11 cellular contexts compared by ENCODE assay signal in the genomic region with DNA sequence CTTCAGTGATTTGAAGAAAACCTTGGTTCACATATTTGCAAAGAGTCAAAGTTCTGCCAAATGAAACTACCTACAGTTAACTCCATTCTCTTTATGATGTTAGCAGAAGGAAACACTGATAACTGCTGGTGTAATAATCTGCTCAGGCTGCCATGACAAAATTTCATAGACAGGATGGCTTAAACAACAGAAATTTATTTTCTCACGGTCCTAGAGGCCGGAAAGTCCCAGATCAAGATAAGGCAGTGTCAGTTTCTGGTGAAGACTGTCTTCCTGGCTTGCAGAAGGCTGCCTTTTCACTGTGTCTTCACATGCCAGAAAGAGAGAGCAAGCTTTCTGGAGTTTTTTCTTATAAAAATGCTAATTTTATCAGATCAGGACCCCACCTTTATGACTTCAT.
DNase-seq lines count a peak whose midpoint lies in the region; ATAC-seq and TF ChIP-seq lines count a peak whose summit lies in the region.
"Had no signal": no experiment of that assay in that cellular context is flagged by ENCODE, and none has a peak within 500 bp of the region (broad histone marks: within the 10 kb centered on the region; RNA-seq: fewer than 3 reads in every experiment).

No MANE protein-coding gene starts in this region.

- H3K9me3 Mint-ChIP-seq in activated naive CD4-positive, alpha-beta T cell treated with anti-CD3 and anti-CD28 coated beads, Interleukin-2, amount 10 ng/mL, durations not matched to agents 7 days and 5 days, result peaks cover 15% of the 10 kb centered on the region

- no peak overlapping the region for H3K27ac Mint-ChIP-seq in activated naive CD4-positive, alpha-beta T cell treated with anti-CD3 and anti-CD28 coated beads, Interleukin-2, amount 10 ng/mL, durations not matched to agents 7 days and 5 days

- DNase-seq in GM13976 (ENCODE audit: low spot score), result peak; percentile 10
- DNase-seq in activated naive CD4-positive, alpha-beta T cell treated with anti-CD3 and anti-CD28 coated beads, Interleukin-2, amount 10 ng/mL, durations not matched to agents 7 days and 5 days, result peak; percentile 29
- no peak for DNase-seq in NCI-H2171 treated with DMSO at 0.1 percent for 48 hours (lab: John Stamatoyannopoulos, UW)
- no peak for DNase-seq in esophagus squamous epithelium (lab: John Stamatoyannopoulos, UW)
- no peak for DNase-seq in NCI-H69 (lab: John Stamatoyannopoulos, UW)
- DNase-seq: NK-92 treated with Interleukin-12 subunit alpha and Interleukin-12 subunit beta, amount 100 ng/mL, for 24 hours; upper lobe of left lung had no signal

- ATAC-seq in GM21360 (IDR thresholded peaks at IDR 0.05; ENCODE audit: unreplicated experiment) (peak; percentile 82), HG03378 (IDR thresholded peaks at IDR 0.05; ENCODE audit: unreplicated experiment) (peak; percentile 59), GM19467 (IDR thresholded peaks at IDR 0.05; ENCODE audit: unreplicated experiment) (no peak)

- intact Hi-C loops in esophagus squamous epithelium (cut with DNase I), result no loop called here

- in situ Hi-C loops in GM13976 (cut with MboI; ENCODE audit: low sequenced_read_pairs, unreplicated experiment), result no loop called here

- H3K27me3 ChIP-seq in esophagus squamous epithelium, result no peaks in the 10 kb centered on the region
- H3K27me3 ChIP-seq: upper lobe of left lung had no signal

- 22 to 44% methylated on average over 2 of the region's 2 CpGs for WGBS in esophagus squamous epithelium, 2 donors

- H3K4me1 Mint-ChIP-seq in activated naive CD4-positive, alpha-beta T cell treated with anti-CD3 and anti-CD28 coated beads, Interleukin-2, amount 10 ng/mL, durations not matched to agents 7 days and 5 days, result peaks cover 14% of the 10 kb centered on the region

- TF ChIP-seq CTCF in GM13976 (IDR thresholded peaks at IDR 0.05; ENCODE audit: borderline replicate concordance, control extremely low read depth, extremely low read depth, insufficient read depth, missing control alignments) (no peak), esophagus squamous epithelium (IDR thresholded peaks at IDR 0.05) (no peak)

- peaks cover 5% of the 10 kb centered on the region for H3K36me3 Mint-ChIP-seq in activated naive CD4-positive, alpha-beta T cell treated with anti-CD3 and anti-CD28 coated beads, Interleukin-2, amount 10 ng/mL, durations not matched to agents 7 days and 5 days

- H3K4me1 ChIP-seq in esophagus squamous epithelium, result no peaks in the 10 kb centered on the region

- H3K27me3 Mint-ChIP-seq in activated naive CD4-positive, alpha-beta T cell treated with anti-CD3 and anti-CD28 coated beads, Interleukin-2, amount 10 ng/mL, durations not matched to agents 7 days and 5 days, result no peaks in the 10 kb centered on the region

- no peak overlapping the region for H3K27ac ChIP-seq in esophagus squamous epithelium
- H3K27ac ChIP-seq: upper lobe of left lung had no signal

- H3K9me3 ChIP-seq in esophagus squamous epithelium, result no peaks in the 10 kb centered on the region
- H3K9me3 ChIP-seq: upper lobe of left lung had no signal

- no peak overlapping the region for H3K4me3 ChIP-seq in esophagus squamous epithelium
- H3K4me3 ChIP-seq: lung, upper lobe of left lung had no signal

- no peak for TF ChIP-seq POLR2A in esophagus squamous epithelium (IDR thresholded peaks at IDR 0.05)

- CTCF ChIA-PET in activated naive CD4-positive, alpha-beta T cell treated with anti-CD3 and anti-CD28 coated beads, Interleukin-2, amount 10 ng/mL, durations not matched to agents 7 days and 5 days (lab: Charles Lee), result no interaction called here

- H3K4me3 Mint-ChIP-seq in activated naive CD4-positive, alpha-beta T cell treated with anti-CD3 and anti-CD28 coated beads, Interleukin-2, amount 10 ng/mL, durations not matched to agents 7 days and 5 days, result no peak overlapping the region

- H3K36me3 ChIP-seq in esophagus squamous epithelium, result no peaks in the 10 kb centered on the region
- H3K36me3 ChIP-seq: upper lobe of left lung had no signal

Comparison
In these comparisons a context has a peak if more than half of its experiments do, and no peak if none do; other contexts are left out.
1. DNase-seq: peak in GM13976 (single experiment) and activated naive CD4-positive, alpha-beta T cell treated with anti-CD3 and anti-CD28 coated beads, Interleukin-2, amount 10 ng/mL, durations not matched to agents 7 days and 5 days (single experiment); none in NCI-H2171 treated with DMSO at 0.1 percent for 48 hours (single experiment), esophagus squamous epithelium (single experiment) and NCI-H69 (single experiment).